Comparison of ENCODE assay signal across 7 cellular contexts in the genomic region with DNA sequence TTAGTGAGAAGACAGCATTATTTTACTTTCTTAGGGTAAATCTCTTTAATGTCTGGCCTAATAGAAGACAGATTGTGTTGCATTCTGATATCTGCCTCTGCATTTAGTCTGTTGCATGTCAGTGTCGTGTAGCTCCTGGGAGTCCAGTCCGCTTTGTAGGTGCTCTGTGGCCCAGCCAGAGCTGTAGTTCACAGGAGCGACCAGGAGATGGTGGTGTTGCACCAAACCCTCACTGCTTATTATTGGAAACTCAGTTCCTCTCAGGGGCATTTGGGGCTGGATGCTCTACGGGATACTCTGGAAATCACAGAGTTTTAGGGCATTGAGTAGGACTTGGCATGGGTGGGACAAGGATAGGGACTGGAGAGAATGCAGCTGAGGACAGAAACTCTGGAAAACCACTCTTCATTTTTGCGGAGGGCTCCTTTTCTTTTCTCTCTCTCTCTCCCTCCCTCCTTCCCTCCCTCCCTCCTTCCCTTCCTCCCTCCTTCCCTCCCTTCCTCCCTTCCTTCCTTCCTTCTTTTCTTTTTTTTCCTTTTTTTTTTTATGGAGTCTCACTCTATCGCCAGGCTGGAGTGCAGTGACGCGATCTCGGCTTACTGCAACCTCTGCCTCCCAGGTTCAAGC. TPM values are rescaled to one million over a fixed set of nuclear protein-coding genes. Genes with fewer than 3 reads are reported as not detected.
DNase-seq lines count a peak whose midpoint lies in the region; ATAC-seq and TF ChIP-seq lines count a peak whose summit lies in the region.

No MANE protein-coding gene starts in this region.

- DNase-seq in GM10266 (ENCODE audit: extremely low spot score) (peak; percentile 69), MG63 (peak; percentile 55), SW480 (ENCODE audit: low spot score) (peak; percentile 54), heart left ventricle (peak; percentile 65 to 82 (median 67)), retina (peak; percentile 90)
- peak; percentile 30 for DNase-seq in activated naive CD8-positive, alpha-beta T cell treated with anti-CD3 and anti-CD28 coated beads, Interleukin-2, amount 50 U/mL, for 16 hours (ENCODE audit: low read depth, low spot score)

- intact Hi-C loops in heart left ventricle (cut with DNase I), result loop anchor here in 7 of 10 donors (5.0 to 10.0 kb wide), 8 partner anchors 76 to 1916 kb away; a partner anchor contains a TSS

- TF ChIP-seq CTCF in GM10266 (IDR thresholded peaks at IDR 0.05; ENCODE audit: control insufficient read depth, insufficient read depth, low read depth, missing control alignments), result peak; percentile 96
- TF ChIP-seq CTCF in heart left ventricle (IDR thresholded peaks at IDR 0.05), result peak; percentile 88 to 98 (median 95)

- H3K4me3 ChIP-seq in MG63, result no peak overlapping the region
- H3K4me3 ChIP-seq in heart left ventricle, result no peak overlapping the region

- H3K9me3 ChIP-seq in MG63 (no peaks in the 10 kb centered on the region), heart left ventricle (peaks cover 0 to 7% (median 0%) of the 10 kb centered on the region in 12 donors)

- 38 to 46% (median 42%) methylated on average over 9 of the region's 9 CpGs for WGBS in heart left ventricle, 4 donors

- TF ChIP-seq POLR2A in heart left ventricle (IDR thresholded peaks at IDR 0.05), result no peak

- H3K4me1 ChIP-seq in heart left ventricle, result peaks cover 0 to 30% (median 10%) of the 10 kb centered on the region in 12 donors

- H3K36me3 ChIP-seq in MG63, result peaks cover 28% of the 10 kb centered on the region
- H3K36me3 ChIP-seq in heart left ventricle, result peaks cover 0 to 32% (median 17%) of the 10 kb centered on the region in 9 donors

- H3K27ac ChIP-seq in heart left ventricle, result no peak overlapping the region

- H3K27me3 ChIP-seq in MG63, result no peaks in the 10 kb centered on the region
- H3K27me3 ChIP-seq in heart left ventricle, result no peaks in the 10 kb centered on the region

- ATAC-seq in heart left ventricle, result peak; percentile 49 to 88 (median 80)
- no peak for ATAC-seq in GM19395 (IDR thresholded peaks at IDR 0.05; ENCODE audit: unreplicated experiment)

RNA-seq across cellular contexts. Expression of a gene that starts 21.7 kb away (rescaled TPM):
- 0.33 TPM in 1 of 2 replicates, not detected in the other for total RNA-seq in MG63 (2014; rRNA removed; shearing (Covaris generic); ENCODE audit: low replicate concordance)
- total RNA-seq in heart left ventricle, result 1 to 10 TPM in 1 of 9 donors, under 1 TPM in 8; 0.12 to 2.7 (median 0.47) TPM
- polyA plus RNA-seq in heart left ventricle, result under 1 TPM; 0.15 to 0.46 TPM

RNA-seq across cellular contexts. Expression of a gene that starts 57.4 kb away (rescaled TPM):
- not detected in 2 replicates for total RNA-seq in MG63 (2014; rRNA removed; shearing (Covaris generic); ENCODE audit: low replicate concordance)
- not detected for total RNA-seq in heart left ventricle
- polyA plus RNA-seq in heart left ventricle, result not detected

Comparison
In these comparisons a context has a peak if more than half of its experiments do, and no peak if none do; other contexts are left out.
1. DNase-seq: peak in every context shown above with its lines; median percentile 90 in retina; 69 in GM10266; 67 in heart left ventricle; 55 in MG63; 54 in SW480; 30 in activated naive CD8-positive, alpha-beta T cell treated with anti-CD3 and anti-CD28 coated beads, Interleukin-2, amount 50 U/mL, for 16 hours.